8 cellular contexts compared by ENCODE assay signal in genomic region chr2:177983183-177983788, GRCh38.
DNase-seq lines count a peak whose midpoint lies in the region; ATAC-seq, FAIRE-seq and TF ChIP-seq lines count a peak whose summit lies in the region.

No MANE protein-coding gene starts in this region.

- intact Hi-C loops in IMR-90 (cut with micrococcal nuclease) = loop anchor here (1.0 to 10.0 kb wide), 2 partner anchors 129 to 212 kb away; partner anchors contain the start of genes OSBPL6 and RBM45
- intact Hi-C loops in HepG2 (cut with micrococcal nuclease; ENCODE audit: unreplicated experiment) = loop anchor here (5.0 kb wide), 4 partner anchors 76 to 429 kb away; partner anchors contain the start of genes PDE11A and RBM45

- no peak overlapping the region for H3K14ac ChIP-seq in IMR-90 (replicated peaks; ENCODE audit: low read depth, low read length)

- H2BK120ac ChIP-seq in IMR-90 (ENCODE audit: low read depth, low read length) = no peak overlapping the region

- H3K23ac ChIP-seq in IMR-90 (ENCODE audit: low read depth, low read length) = no peak overlapping the region

- no peak overlapping the region for H2BK15ac ChIP-seq in IMR-90 (ENCODE audit: low read depth, low read length)

- no peak overlapping the region for H3K4me2 ChIP-seq in IMR-90 (ENCODE audit: low read depth, low read length)
- no peak overlapping the region for H3K4me2 ChIP-seq in OCI-LY1 (ENCODE audit: low read length)
- H3K4me2 ChIP-seq in HepG2 (ENCODE audit: low read depth, low read length) = no peak overlapping the region

- no peak overlapping the region for H2BK5ac ChIP-seq in IMR-90 (ENCODE audit: low read depth, low read length, poor library complexity, severe bottlenecking)

- H4K5ac ChIP-seq in IMR-90 (ENCODE audit: low read depth, low read length) = no peak overlapping the region

- H2AK9ac ChIP-seq in IMR-90 (replicated peaks; ENCODE audit: low read depth, low read length, poor library complexity) = no peak overlapping the region

- no peak overlapping the region for H4K8ac ChIP-seq in IMR-90 (ENCODE audit: low read depth in 2 of 2, low read length in 2 of 2)

- CTCF ChIA-PET in IMR-90 (lab: Yijun Ruan, JAX) (interaction anchor here (0.6 to 3.1 kb wide), 5 partner anchors 10 to 128 kb away, joined by 3 to 18 read pairs (median 4); partner anchors contain the start of gene RBM45), HepG2 (lab: Yijun Ruan, JAX; ENCODE audit: low intra/inter-chr PET ratio, low total read pairs) (no interaction called here)

- no peak overlapping the region for H2AK5ac ChIP-seq in IMR-90 (ENCODE audit: low read depth, low read length)

- H3K79me2 ChIP-seq in OCI-LY1 (ENCODE audit: insufficient read depth, low read length) (no peaks in the 10 kb centered on the region), HepG2 (ENCODE audit: insufficient read depth, low read length) (no peaks in the 10 kb centered on the region)

- no peak overlapping the region for H2BK20ac ChIP-seq in IMR-90 (ENCODE audit: low read depth, low read length)

- DNase-seq in SIG-M5 treated with dmso at 0.1 percent for 504 hours (lab: John Stamatoyannopoulos, UW; ENCODE audit: unreplicated experiment) = peak; percentile 52
- DNase-seq in SIG-M5 (lab: John Stamatoyannopoulos, UW) = no peak
- peak; percentile 71 for DNase-seq in IMR-90
- DNase-seq in bronchial epithelial cell (ENCODE audit: low read depth) = peak; percentile 62
- DNase-seq in HepG2 (ENCODE audit: low spot score) = peak; percentile 53
- DNase-seq in occipital lobe (lab: John Stamatoyannopoulos, UW) = no peak

- no TSS peak for BruUV-seq in IMR-90 (replicated peaks; lab: Mats Ljungman, UMichigan)
- BruUV-seq in HepG2 (replicated peaks; lab: Mats Ljungman, UMichigan) = no TSS peak

- H3K4me1 ChIP-seq in IMR-90 (ENCODE audit: control insufficient read depth, insufficient read depth, low read length) (no peaks in the 10 kb centered on the region), OCI-LY1 (ENCODE audit: insufficient read depth, low read length, severe bottlenecking) (no peaks in the 10 kb centered on the region), HepG2 (ENCODE audit: insufficient read depth, low read length) (no peaks in the 10 kb centered on the region)

- H3K27me3 ChIP-seq in IMR-90 (ENCODE audit: control insufficient read depth, insufficient read depth, low read length) (no peaks in the 10 kb centered on the region; the same call in 1 of the 2 replicates), OCI-LY1 (ENCODE audit: insufficient read depth, low read length) (no peaks in the 10 kb centered on the region), bronchial epithelial cell (ENCODE audit: control insufficient read depth, insufficient read depth, low read length) (peaks cover 1% of the 10 kb centered on the region), HepG2 (ENCODE audit: control insufficient read depth in 1 of 2, insufficient read depth in 2 of 2, low read length in 2 of 2) (no peaks in the 10 kb centered on the region)

- POLR2A ChIA-PET in IMR-90 (lab: Charles Lee; ENCODE audit: unreplicated experiment) = no interaction called here
- POLR2A ChIA-PET in HepG2 (lab: Yijun Ruan, JAX) = no interaction called here

- H3K36me3 ChIP-seq in IMR-90 (ENCODE audit: control insufficient read depth, insufficient read depth, low read length) (no peaks in the 10 kb centered on the region), OCI-LY1 (ENCODE audit: insufficient read depth, low read length) (no peaks in the 10 kb centered on the region), bronchial epithelial cell (ENCODE audit: control insufficient read depth, insufficient read depth, low read length) (no peaks in the 10 kb centered on the region), HepG2 (replicated peaks in 1 of 2; ENCODE audit: control insufficient read depth in 1 of 2, insufficient read depth in 2 of 2, low read length in 2 of 2) (no peaks in the 10 kb centered on the region)

- TF ChIP-seq RAD21 in IMR-90 (IDR thresholded peaks at IDR 0.05; ENCODE audit: low read length) (peak; percentile 84), HepG2 (CRISPR knock-in tag; IDR thresholded peaks at IDR 0.05) (peak; percentile 67)

- H3K18ac ChIP-seq in IMR-90 (ENCODE audit: low read depth, low read length) = no peak overlapping the region

- WGBS in IMR-90 (ENCODE audit: extremely low coverage in 2 of 2, insufficient read length in 1 of 2), 2 experiments = no CpG with 5 or more reads among the region's 2 CpGs
- WGBS in HepG2 (ENCODE audit: low lambda C conversion rate) = 3% methylated on average over 2 of the region's 2 CpGs

- ATAC-seq in GM21529 (IDR thresholded peaks at IDR 0.05; ENCODE audit: unreplicated experiment) (peak; percentile 95), IMR-90 (ENCODE audit: low read depth) (peak; percentile 96), HepG2 (peak; percentile 90)

- FAIRE-seq in bronchial epithelial cell (lab: Jason Lieb, UNC) (no peak), HepG2 (lab: Jason Lieb, UNC) (peak; percentile 82)

- dilution Hi-C loops in IMR-90 (cut with HindIII; ENCODE audit: low sequenced_read_pairs, unreplicated experiment) = no loop called here

- H3K4ac ChIP-seq in IMR-90 (ENCODE audit: low read depth, low read length) = no peak overlapping the region

- H3K56ac ChIP-seq in IMR-90 (ENCODE audit: extremely low read depth, insufficient read depth, low read length) = no peak overlapping the region

- no peaks in the 10 kb centered on the region for H3K9me2 ChIP-seq in OCI-LY1 (ENCODE audit: low read depth, low read length)

- H3F3A ChIP-seq in OCI-LY1 (ENCODE audit: insufficient read depth, low read length) = no peaks in the 10 kb centered on the region

- no peak for TF ChIP-seq EP300 in HepG2 (IDR thresholded peaks at IDR 0.05; ENCODE audit: low read depth in 2 of 2, low read length in 2 of 2)
- TF ChIP-seq EP300 in HepG2 (CRISPR knock-in tag; IDR thresholded peaks at IDR 0.05; ENCODE audit: borderline replicate concordance) = no peak

- in situ Hi-C loops in IMR-90 (cut with MboI; ENCODE audit: low sequenced_read_pairs) (no loop called here), HepG2 (cut with HindIII; ENCODE audit: extremely low pct_ligation_motif_present, low pct_unique_long_range_greater_than_20kb) (no loop called here)

- no peak for TF ChIP-seq POLR2A in IMR-90 (IDR thresholded peaks at IDR 0.05; ENCODE audit: low read depth, low read length)
- TF ChIP-seq POLR2A in HepG2 (IDR thresholded peaks at IDR 0.05; ENCODE audit: insufficient read depth in 1 of 2, low read depth in 2 of 2, low read length in 2 of 2) = no peak

- no peak overlapping the region for H3K4me3 ChIP-seq in IMR-90 (ENCODE audit: insufficient read depth, low read depth, low read length)
- H3K4me3 ChIP-seq in OCI-LY1 (ENCODE audit: low read depth, low read length, poor library complexity, severe bottlenecking) = no peak overlapping the region
- no peak overlapping the region for H3K4me3 ChIP-seq in bronchial epithelial cell (ENCODE audit: low read depth, low read length)
- H3K4me3 ChIP-seq in HepG2 (replicated peaks in 1 of 3; ENCODE audit: insufficient read depth in 1 of 3, low read depth in 2 of 3, low read length in 3 of 3) = no peak overlapping the region

- no peaks in the 10 kb centered on the region for H3K9me1 ChIP-seq in IMR-90 (ENCODE audit: insufficient read depth, low read length)

- H4K20me1 ChIP-seq in IMR-90 (ENCODE audit: insufficient read depth, low read length) (no peaks in the 10 kb centered on the region), OCI-LY1 (ENCODE audit: insufficient read depth, low read length) (no peaks in the 10 kb centered on the region), HepG2 (ENCODE audit: insufficient read depth, low read length) (no peaks in the 10 kb centered on the region)

- no peak overlapping the region for H4K91ac ChIP-seq in IMR-90 (ENCODE audit: insufficient read depth, low read depth, low read length)

- H3K9ac ChIP-seq in IMR-90 (ENCODE audit: low read depth, low read length) (no peak overlapping the region), OCI-LY1 (ENCODE audit: low read length) (no peak overlapping the region), HepG2 (ENCODE audit: insufficient read depth, low read depth, low read length) (no peak overlapping the region)

- H2AFZ ChIP-seq in IMR-90 (replicated peaks; ENCODE audit: low read length, poor library complexity) (no peak overlapping the region), OCI-LY1 (ENCODE audit: low read length) (no peak overlapping the region), HepG2 (ENCODE audit: low read length) (no peak overlapping the region)

- no peak overlapping the region for H3K27ac ChIP-seq in IMR-90 (ENCODE audit: insufficient read depth, low read length)
- H3K27ac ChIP-seq in OCI-LY1 (ENCODE audit: low read depth, low read length, poor library complexity, severe bottlenecking) = no peak overlapping the region
- H3K27ac ChIP-seq in HepG2 (ENCODE audit: extremely low read length, insufficient read depth, low read length) = no peak overlapping the region

- no peaks in the 10 kb centered on the region for H3K79me1 ChIP-seq in IMR-90 (ENCODE audit: low read depth in 1 of 2, low read length in 2 of 2)

- TF ChIP-seq CTCF in IMR-90 (conservative IDR thresholded peaks at IDR 0.05; ENCODE audit: low read depth, low read length) (peak; percentile 86), OCI-LY1 (IDR thresholded peaks at IDR 0.05; ENCODE audit: low read length) (peak; percentile 90), bronchial epithelial cell (IDR thresholded peaks at IDR 0.05; ENCODE audit: insufficient read depth, low read length, severe bottlenecking) (peak; percentile 75), HepG2 (CRISPR knock-in tag; IDR thresholded peaks at IDR 0.05) (peak; percentile 80)

- H3K9me3 ChIP-seq in IMR-90 (ENCODE audit: control insufficient read depth, insufficient read depth, low read length) (no peaks in the 10 kb centered on the region), OCI-LY1 (ENCODE audit: low read length) (no peaks in the 10 kb centered on the region), HepG2 (ENCODE audit: low read length) (no peaks in the 10 kb centered on the region)

TF ChIP-seq in HepG2, 621 proteins besides CTCF, POLR2A, EP300 and RAD21 (continues in another document):
- no peak for TF ChIP-seq SMYD3 (CRISPR knock-in tag; IDR thresholded peaks at IDR 0.05)
- no peak for TF ChIP-seq ZNF205 (CRISPR knock-in tag; IDR thresholded peaks at IDR 0.05)
- TF ChIP-seq SMC3 (IDR thresholded peaks at IDR 0.05; ENCODE audit: low read length) = peak; percentile 86

Comparison
In these comparisons a context has a peak if more than half of its experiments do, and no peak if none do; other contexts are left out.
1. DNase-seq: peak in SIG-M5 treated with dmso at 0.1 percent for 504 hours (single experiment), IMR-90 (single experiment), bronchial epithelial cell (single experiment) and HepG2 (single experiment); none in SIG-M5 (single experiment) and occipital lobe (single experiment).
2. Peak in every context shown above with its lines, with median percentiles within 50 percentile points of each other: ATAC-seq and CTCF ChIP-seq.